ENCODE assay signal across 14 cellular contexts in genomic region chr16:87178977-87179376, GRCh38.
DNase-seq lines count a peak whose midpoint lies in the region; ATAC-seq, FAIRE-seq and TF ChIP-seq lines count a peak whose summit lies in the region.
"Had no signal": no experiment of that assay in that cellular context is flagged by ENCODE, and none has a peak within 500 bp of the region (broad histone marks: within the 10 kb centered on the region; RNA-seq: fewer than 3 reads in every experiment).

No MANE protein-coding gene starts in this region.

- intact Hi-C loops in activated CD4-positive, alpha-beta memory T cell treated with anti-CD3 and anti-CD28 coated beads for 36 hours (cut with micrococcal nuclease) = no loop called here

- no peak for FAIRE-seq in H1 (lab: Jason Lieb, UNC)
- FAIRE-seq in small intestine (lab: Jason Lieb, UNC) = no peak
- FAIRE-seq: colon, G401.6 had no signal

- POLR2A ChIA-PET in H1 (lab: Charles Lee; ENCODE audit: partially characterized antibody) = interaction anchor here (0.6 to 1.0 kb wide), 2 partner anchors 11 to 390 kb away, joined by 3 to 4 read pairs; no protein-coding TSS in a partner anchor
- POLR2A ChIA-PET in activated CD4-positive, alpha-beta memory T cell treated with anti-CD3 and anti-CD28 coated beads for 36 hours (lab: Charles Lee) = no interaction called here

- no peak overlapping the region for H3K27ac ChIP-seq in H1 (ENCODE audit: low read depth, low read length)
- H3K27ac ChIP-seq in small intestine (ENCODE audit: low read depth in 1 of 2, low read length in 1 of 2) = no peak overlapping the region

- peak overlapping the region; percentile 95; the same call in 1 of the 2 replicates for H2BK12ac ChIP-seq in H1 (ENCODE audit: low read depth, low read length)

- 70% methylated on average over 6 of the region's 9 CpGs; no CpG with 5 or more reads in 1 of the 2 experiments for WGBS in H1 (ENCODE audit: extremely low coverage in 1 of 2, insufficient coverage in 1 of 2, insufficient read length in 1 of 2, insufficient replicate concordance in 2 of 2, low coverage in 1 of 2, low lambda C conversion rate in 2 of 2, missing lambda C conversion rate in 1 of 2), 2 experiments
- WGBS in small intestine, 3 donors = 32 to 36% (median 32%) methylated on average over 9 of the region's 9 CpGs

- H3K4me1 ChIP-seq in H1 (replicated peaks in 1 of 4; ENCODE audit: control insufficient read depth in 3 of 4, insufficient read depth in 4 of 4, low read length in 3 of 4) = peaks cover 0 to 16% (median 9%) of the 10 kb centered on the region in 4 experiments; a peak in 6 of 7 replicates
- H3K4me1 ChIP-seq in small intestine (ENCODE audit: control insufficient read depth in 2 of 2, insufficient read depth in 1 of 2, low read depth in 1 of 2, low read length in 1 of 2) = no peaks in the 10 kb centered on the region

- H3K9ac ChIP-seq in H1 (replicated peaks in 1 of 4; ENCODE audit: extremely low read depth in 1 of 4, low read depth in 3 of 4, low read length in 3 of 4) = no peak overlapping the region

- no peak overlapping the region for H3K14ac ChIP-seq in H1 (ENCODE audit: insufficient read length)

- no peaks in the 10 kb centered on the region for H3K79me1 ChIP-seq in H1 (ENCODE audit: low read depth, low read length)

- H3K18ac ChIP-seq in H1 (ENCODE audit: extremely low read depth, low read length) = peak overlapping the region; percentile 19

- H3K23me2 ChIP-seq in H1 (ENCODE audit: low read depth, low read length) = peaks cover 6% of the 10 kb centered on the region; the same call in 1 of the 2 replicates

- TF ChIP-seq CTCF in AG10803 (conservative IDR thresholded peaks at IDR 0.05; ENCODE audit: low read length) (no peak), H1 (IDR thresholded peaks at IDR 0.05; ENCODE audit: control extremely low read depth in 1 of 3, insufficient read depth in 1 of 3, low read depth in 1 of 3, low read length in 3 of 3) (no peak)

- H3K9me3 Mint-ChIP-seq in activated naive CD8-positive, alpha-beta T cell treated with anti-CD3 and anti-CD28 coated beads, Interleukin-2, amount 50 U/mL, for 24 hours = no peaks in the 10 kb centered on the region
- no peaks in the 10 kb centered on the region for H3K9me3 Mint-ChIP-seq in activated CD4-positive, alpha-beta memory T cell treated with anti-CD3 and anti-CD28 coated beads for 36 hours
- H3K9me3 Mint-ChIP-seq: activated T-cell treated with anti-CD3 and anti-CD28 coated beads, Interleukin-2, amount 50 U/mL, for 72 hours; naive thymus-derived CD8-positive, alpha-beta T cell had no signal

- no peak overlapping the region for H2BK5ac ChIP-seq in H1 (ENCODE audit: low read depth, low read length)

- no peak overlapping the region; the same call in 1 of the 2 replicates for H4K8ac ChIP-seq in H1 (ENCODE audit: extremely low read depth, insufficient read depth, low read length)

- no peaks in the 10 kb centered on the region for H4K20me1 ChIP-seq in H1 (replicated peaks in 1 of 2; ENCODE audit: control insufficient read depth in 1 of 2, insufficient read depth in 2 of 2, low read length in 2 of 2)

- H3K9me3 ChIP-seq in H1 (ENCODE audit: insufficient read depth in 2 of 2, low read depth in 1 of 2, low read length in 1 of 2) = no peaks in the 10 kb centered on the region
- H3K9me3 ChIP-seq in small intestine (ENCODE audit: control insufficient read depth, low read depth) = no peaks in the 10 kb centered on the region

- CTCF ChIA-PET in H1 (lab: Charles Lee; ENCODE audit: partially characterized antibody) = interaction anchor here (1.1 kb wide), 1 partner anchor 12 kb away, joined by 3 read pairs; no protein-coding TSS in a partner anchor
- CTCF ChIA-PET in activated CD4-positive, alpha-beta memory T cell treated with anti-CD3 and anti-CD28 coated beads for 36 hours (lab: Charles Lee) = no interaction called here

- H3K4me2 ChIP-seq in H1 (ENCODE audit: insufficient read depth in 1 of 2, low read depth in 2 of 2, low read length in 2 of 2) = peak overlapping the region; percentile 49 to 68

- peak overlapping the region; percentile 1 for H3K4ac ChIP-seq in H1 (replicated peaks; ENCODE audit: insufficient read length, low read depth, low read length)

- no peak overlapping the region for H3K23ac ChIP-seq in H1 (ENCODE audit: insufficient read length)

- no peak overlapping the region for H3K27ac Mint-ChIP-seq in activated naive CD8-positive, alpha-beta T cell treated with anti-CD3 and anti-CD28 coated beads, Interleukin-2, amount 50 U/mL, for 24 hours
- no peak overlapping the region for H3K27ac Mint-ChIP-seq in activated CD4-positive, alpha-beta memory T cell treated with anti-CD3 and anti-CD28 coated beads for 36 hours
- H3K27ac Mint-ChIP-seq: activated T-cell treated with anti-CD3 and anti-CD28 coated beads, Interleukin-2, amount 50 U/mL, for 72 hours; naive thymus-derived CD8-positive, alpha-beta T cell had no signal

- no peak for TF ChIP-seq EP300 in H1 (IDR thresholded peaks at IDR 0.05; ENCODE audit: borderline replicate concordance in 1 of 2, low read depth in 2 of 2, low read length in 2 of 2)

- H3K56ac ChIP-seq in H1 (replicated peaks; ENCODE audit: insufficient read length, low read depth, low read length) = no peak overlapping the region

- H4K5ac ChIP-seq in H1 (ENCODE audit: insufficient read length, low read depth, low read length) = no peak overlapping the region

- peak overlapping the region; percentile 84; the same call in 1 of the 2 replicates for H2AK5ac ChIP-seq in H1 (ENCODE audit: low read depth, low read length)

- no peak overlapping the region for H2BK20ac ChIP-seq in H1 (ENCODE audit: low read length)

- H3K27me3 ChIP-seq in H1 (replicated peaks in 1 of 4; ENCODE audit: control insufficient read depth in 3 of 4, extremely low read depth in 1 of 4, insufficient read depth in 3 of 4, low read length in 3 of 4) (peaks cover 0 to 6% (median 1%) of the 10 kb centered on the region in 4 experiments; a peak in 3 of 7 replicates), small intestine (ENCODE audit: control insufficient read depth in 2 of 2, insufficient read depth in 2 of 2, low read length in 2 of 2) (no peaks in the 10 kb centered on the region)

- H3K4me3 ChIP-seq in AG10803 (ENCODE audit: low read length) = no peak overlapping the region
- H3K4me3 ChIP-seq in H1 (ENCODE audit: extremely low read depth in 1 of 4, insufficient read depth in 2 of 4, low read depth in 3 of 4, low read length in 4 of 4) = peak overlapping the region in 1 of 4 experiments; percentile 50; a peak in 4 of 8 replicates
- H3K4me3 ChIP-seq in small intestine (ENCODE audit: low read depth in 1 of 2, low read length in 2 of 2) = no peak overlapping the region

- no peaks in the 10 kb centered on the region for H3K36me3 ChIP-seq in H1 (ENCODE audit: control insufficient read depth in 2 of 4, insufficient read depth in 4 of 4, low read length in 3 of 4)
- H3K36me3 ChIP-seq in small intestine (ENCODE audit: control insufficient read depth in 2 of 2, insufficient read depth in 2 of 2, low read length in 2 of 2) = no peaks in the 10 kb centered on the region

- 0 out of 2 replicates have a peak overlapping the region, but pooled peaks have one; percentile 19 for H2BK15ac ChIP-seq in H1 (ENCODE audit: low read length)

- H4K91ac ChIP-seq in H1 (replicated peaks; ENCODE audit: insufficient read length, low read length) = peak overlapping the region; percentile 58

- no peak overlapping the region for H3K4me3 Mint-ChIP-seq in activated naive CD8-positive, alpha-beta T cell treated with anti-CD3 and anti-CD28 coated beads, Interleukin-2, amount 50 U/mL, for 24 hours
- H3K4me3 Mint-ChIP-seq in activated CD4-positive, alpha-beta memory T cell treated with anti-CD3 and anti-CD28 coated beads for 36 hours = no peak overlapping the region
- H3K4me3 Mint-ChIP-seq: activated T-cell treated with anti-CD3 and anti-CD28 coated beads, Interleukin-2, amount 50 U/mL, for 72 hours; naive thymus-derived CD8-positive, alpha-beta T cell had no signal

- H3K27me3 Mint-ChIP-seq in activated naive CD8-positive, alpha-beta T cell treated with anti-CD3 and anti-CD28 coated beads, Interleukin-2, amount 50 U/mL, for 24 hours = peaks cover 12% of the 10 kb centered on the region
- peaks cover 9% of the 10 kb centered on the region for H3K27me3 Mint-ChIP-seq in activated CD4-positive, alpha-beta memory T cell treated with anti-CD3 and anti-CD28 coated beads for 36 hours

- no peak for TF ChIP-seq RAD21 in H1 (IDR thresholded peaks at IDR 0.05 in 1 of 2, conservative IDR thresholded peaks at IDR 0.05 in 1 of 2; ENCODE audit: low read depth in 2 of 2, low read length in 2 of 2)

- H3K4me1 Mint-ChIP-seq in activated naive CD8-positive, alpha-beta T cell treated with anti-CD3 and anti-CD28 coated beads, Interleukin-2, amount 50 U/mL, for 24 hours = no peaks in the 10 kb centered on the region
- no peaks in the 10 kb centered on the region for H3K4me1 Mint-ChIP-seq in activated CD4-positive, alpha-beta memory T cell treated with anti-CD3 and anti-CD28 coated beads for 36 hours (ENCODE audit: low read depth)

- no peaks in the 10 kb centered on the region for H3K79me2 ChIP-seq in H1 (ENCODE audit: control insufficient read depth in 1 of 2, insufficient read depth in 2 of 2, low read length in 2 of 2)

- no peak for ATAC-seq in activated naive CD8-positive, alpha-beta T cell treated with anti-CD3 and anti-CD28 coated beads, Interleukin-2, amount 50 U/mL, for 24 hours
- ATAC-seq: activated T-cell treated with anti-CD3 and anti-CD28 coated beads, Interleukin-2, amount 50 U/mL, for 72 hours; naive thymus-derived CD8-positive, alpha-beta T cell had no signal

- H2BK120ac ChIP-seq in H1 (replicated peaks; ENCODE audit: low read depth, low read length) = no peak overlapping the region

- H2AFZ ChIP-seq in H1 (ENCODE audit: low read length) = no peak overlapping the region

- DNase-seq in AG10803 (ENCODE audit: low read depth) (peak; percentile 41), NCI-H226 (peak; percentile 83), H1 (ENCODE audit: low read depth in 1 of 2, low spot score in 2 of 2) (no peak), lung microvascular endothelial cell (ENCODE audit: low read depth in 2 of 2) (peak; percentile 90 to 98), NCI-H128 (lab: John Stamatoyannopoulos, UW; ENCODE audit: unreplicated experiment) (no peak), small intestine (no peak)
- DNase-seq in activated naive CD8-positive, alpha-beta T cell treated with anti-CD3 and anti-CD28 coated beads, Interleukin-2, amount 50 U/mL, for 24 hours = no peak
- DNase-seq in activated CD4-positive, alpha-beta memory T cell treated with anti-CD3 and anti-CD28 coated beads for 36 hours = no peak
- DNase-seq: activated T-cell treated with anti-CD3 and anti-CD28 coated beads, Interleukin-2, amount 50 U/mL, for 72 hours; naive thymus-derived CD8-positive, alpha-beta T cell; stimulated activated CD4-positive, alpha-beta T cell treated with anti-CD3 and anti-CD28 coated beads, Interleukin-4, amount 100 ng/mL, for 1 hour; substantia nigra had no signal

- no peak for TF ChIP-seq POLR2A in H1 (IDR thresholded peaks at IDR 0.05; ENCODE audit: control extremely low read depth in 1 of 2, low read depth in 2 of 2, low read length in 2 of 2)

- H3K36me3 Mint-ChIP-seq in activated naive CD8-positive, alpha-beta T cell treated with anti-CD3 and anti-CD28 coated beads, Interleukin-2, amount 50 U/mL, for 24 hours (ENCODE audit: low read depth) = no peaks in the 10 kb centered on the region
- H3K36me3 Mint-ChIP-seq in activated CD4-positive, alpha-beta memory T cell treated with anti-CD3 and anti-CD28 coated beads for 36 hours = no peaks in the 10 kb centered on the region
- H3K36me3 Mint-ChIP-seq: naive thymus-derived CD8-positive, alpha-beta T cell had no signal

Comparison
In these comparisons a context has a peak if more than half of its experiments do, and no peak if none do; other contexts are left out.
1. DNase-seq: peak in AG10803 (single experiment), NCI-H226 (single experiment) and lung microvascular endothelial cell (2 of 2); none in H1 (0 of 2), NCI-H128 (single experiment), small intestine (single experiment), activated naive CD8-positive, alpha-beta T cell treated with anti-CD3 and anti-CD28 coated beads, Interleukin-2, amount 50 U/mL, for 24 hours (single experiment) and activated CD4-positive, alpha-beta memory T cell treated with anti-CD3 and anti-CD28 coated beads for 36 hours (single experiment).